Comparison of ENCODE assay signal across 27 cellular contexts in the genomic region with DNA sequence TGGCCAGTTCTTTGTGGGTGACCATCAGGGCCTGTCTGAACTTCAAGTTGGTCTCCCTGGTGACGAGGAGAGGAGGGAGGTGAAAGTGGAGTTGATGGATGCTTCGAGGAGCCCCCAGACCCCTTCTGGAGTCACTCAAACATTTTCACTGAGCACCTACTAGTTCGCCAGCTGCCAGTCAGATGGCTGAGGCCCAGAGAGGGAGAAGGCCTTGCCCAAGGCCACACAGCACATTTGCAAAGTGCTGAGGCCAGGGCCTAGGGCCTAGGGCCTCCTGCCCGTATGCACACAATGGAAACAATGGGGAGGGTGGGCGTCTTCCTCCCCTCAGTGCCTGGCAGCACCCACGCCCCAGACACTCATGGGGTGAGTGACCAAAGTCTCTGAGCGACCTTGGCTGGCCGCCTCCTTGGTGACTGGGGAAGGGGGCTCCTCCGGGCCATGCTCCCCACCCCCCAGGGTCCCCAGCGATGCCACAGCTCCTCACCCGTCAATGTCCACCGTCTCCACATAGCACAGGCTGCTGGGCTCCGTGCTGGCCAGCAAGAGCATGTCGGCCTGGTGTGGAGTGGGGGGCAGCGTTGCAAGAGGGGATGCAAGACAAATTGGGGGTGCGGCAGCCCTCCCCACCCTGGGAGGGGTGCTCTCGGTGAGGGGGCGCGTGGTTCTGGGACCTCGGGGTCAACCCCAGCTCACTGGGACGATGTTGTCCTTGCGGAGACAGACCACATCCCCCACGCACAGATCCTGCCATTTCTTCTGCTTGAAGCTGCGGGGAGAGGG. TPM values are rescaled to one million over a fixed set of nuclear protein-coding genes. Genes with fewer than 3 reads are reported as not detected.
DNase-seq lines count a peak whose midpoint lies in the region; ATAC-seq, FAIRE-seq and TF ChIP-seq lines count a peak whose summit lies in the region.
"Had no signal": no experiment of that assay in that cellular context is flagged by ENCODE, and none has a peak within 500 bp of the region (broad histone marks: within the 10 kb centered on the region; RNA-seq: fewer than 3 reads in every experiment).

No MANE protein-coding gene starts in this region.

- H3K4ac ChIP-seq in neuronal stem cell (ENCODE audit: low read length): no peak overlapping the region

- CTCF ChIA-PET in HepG2 (lab: Yijun Ruan, JAX; ENCODE audit: low intra/inter-chr PET ratio, low total read pairs): no interaction called here

- no peak overlapping the region for H4K8ac ChIP-seq in neuronal stem cell (ENCODE audit: low read depth, low read length)

- no peak overlapping the region for H3K27ac Mint-ChIP-seq in chondrocyte (ENCODE audit: unreplicated experiment)
- H3K27ac Mint-ChIP-seq: CD4-positive, alpha-beta T cell; CD8-positive, alpha-beta memory T cell; GM23338; H9; HFFc6 had no signal

- H3K4me1 Mint-ChIP-seq in chondrocyte (ENCODE audit: low read depth): no peaks in the 10 kb centered on the region
- H3K4me1 Mint-ChIP-seq: CD8-positive, alpha-beta memory T cell; GM23338 had no signal

- 92% methylated on average over 15 of the region's 24 CpGs for WGBS in HepG2 (ENCODE audit: low lambda C conversion rate)
- 87% methylated on average over 7 of the region's 24 CpGs for WGBS in right lobe of liver (ENCODE audit: insufficient coverage, low coverage, low lambda C conversion rate, missing lambda C conversion rate)
- no CpG with 5 or more reads among the region's 24 CpGs for WGBS in neuronal stem cell (ENCODE audit: extremely low coverage in 2 of 2, insufficient read length in 2 of 2, insufficient replicate concordance in 1 of 2), 2 donors

- H3K79me1 ChIP-seq in neuronal stem cell (ENCODE audit: low read depth, low read length): peaks cover 2% of the 10 kb centered on the region

- no peak for TF ChIP-seq RAD21 in HepG2 (CRISPR knock-in tag; IDR thresholded peaks at IDR 0.05)

- no peak for TF ChIP-seq POLR2A in HepG2 (IDR thresholded peaks at IDR 0.05; ENCODE audit: insufficient read depth in 1 of 2, low read depth in 2 of 2, low read length in 2 of 2)
- TF ChIP-seq POLR2A in right lobe of liver (IDR thresholded peaks at IDR 0.05): no peak

- in situ Hi-C loops in HepG2 (cut with HindIII; ENCODE audit: extremely low pct_ligation_motif_present, low pct_unique_long_range_greater_than_20kb): no loop called here

- no peaks in the 10 kb centered on the region for H3K27me3 Mint-ChIP-seq in chondrocyte (ENCODE audit: low read depth)
- H3K27me3 Mint-ChIP-seq: CD4-positive, alpha-beta T cell; CD8-positive, alpha-beta memory T cell had no signal

- no peak overlapping the region for H2AFZ ChIP-seq in HepG2 (ENCODE audit: low read length)
- no peak overlapping the region for H2AFZ ChIP-seq in neuronal stem cell (ENCODE audit: low read length)
- H2AFZ ChIP-seq: GM23338 had no signal

- no peak overlapping the region for H2BK12ac ChIP-seq in neuronal stem cell (ENCODE audit: low read length)

- DNase-seq in HepG2 (ENCODE audit: low spot score) (no peak), right lobe of liver (no peak), chondrocyte (ENCODE audit: low spot score) (peak; percentile 84), neuronal stem cell (ENCODE audit: low spot score) (no peak), inferior parietal cortex (ENCODE audit: extremely low spot score) (no peak)
- DNase-seq in activated T-cell treated with anti-CD3 and anti-CD28 coated beads, Interleukin-2, amount 50 U/mL, for 48 hours: no peak
- DNase-seq: 8988T; ACHN; AML-193; BE2C; CD4-positive, alpha-beta T cell; CD8-positive, alpha-beta memory T cell; DMS 273 treated with DMSO at 0.1 percent for 48 hours; DMS79; EL; GDM1; H9; HFFc6 had no signal

- peaks cover 2% of the 10 kb centered on the region for H3K36me3 Mint-ChIP-seq in chondrocyte (ENCODE audit: low read depth)
- H3K36me3 Mint-ChIP-seq: CD8-positive, alpha-beta memory T cell had no signal

- POLR2A ChIA-PET in HepG2 (lab: Yijun Ruan, JAX): no interaction called here

- no peak overlapping the region for H3K4me3 Mint-ChIP-seq in chondrocyte (ENCODE audit: unreplicated experiment)
- H3K4me3 Mint-ChIP-seq: CD14-positive monocyte; CD4-positive, alpha-beta T cell; CD8-positive, alpha-beta memory T cell; GM23338; H9; HFFc6 had no signal

- no peak overlapping the region for H4K91ac ChIP-seq in neuronal stem cell (ENCODE audit: low read depth, low read length, poor library complexity)

- no peak overlapping the region for H3K9ac ChIP-seq in HepG2 (ENCODE audit: insufficient read depth, low read depth, low read length)
- H3K9ac ChIP-seq in neuronal stem cell (ENCODE audit: low read depth, low read length, poor library complexity): peak overlapping the region; percentile 50
- H3K9ac ChIP-seq: BLaER1 treated with 17β-estradiol and CSF1 and Interleukin-3, amounts not matched to agents 10 nM and 100 nM had no signal

- no peaks in the 10 kb centered on the region for H3K79me2 ChIP-seq in HepG2 (ENCODE audit: insufficient read depth, low read length)

- TF ChIP-seq EP300 in HepG2 (IDR thresholded peaks at IDR 0.05; ENCODE audit: low read depth in 2 of 2, low read length in 2 of 2) (no peak), HepG2 (CRISPR knock-in tag; IDR thresholded peaks at IDR 0.05; ENCODE audit: borderline replicate concordance) (no peak)

- intact Hi-C loops in HepG2 (cut with micrococcal nuclease; ENCODE audit: unreplicated experiment): no loop called here
- intact Hi-C loops in right lobe of liver (cut with DNase I): no loop called here

- peak overlapping the region; percentile 92 for H2BK15ac ChIP-seq in neuronal stem cell (ENCODE audit: low read length)

- no peak overlapping the region for H2BK5ac ChIP-seq in neuronal stem cell (ENCODE audit: low read length)

- no TSS peak for BruUV-seq in HepG2 (replicated peaks; lab: Mats Ljungman, UMichigan)

- H3K27me3 ChIP-seq in HepG2 (ENCODE audit: control insufficient read depth in 1 of 2, insufficient read depth in 2 of 2, low read length in 2 of 2) (no peaks in the 10 kb centered on the region; a peak in 1 of 5 replicates), right lobe of liver (no peaks in the 10 kb centered on the region), neuronal stem cell (ENCODE audit: control insufficient read depth in 3 of 3, insufficient read depth in 3 of 3, low read depth in 1 of 3, low read length in 3 of 3) (peaks cover 0 to 1% (median 0%) of the 10 kb centered on the region in 3 experiments)
- H3K27me3 ChIP-seq: BE2C; BLaER1 treated with 17β-estradiol and CSF1 and Interleukin-3, amounts not matched to agents 10 nM and 100 nM had no signal

- H3K4me3 ChIP-seq in HepG2 (replicated peaks in 1 of 3; ENCODE audit: insufficient read depth in 1 of 3, low read depth in 2 of 3, low read length in 3 of 3) (no peak overlapping the region), right lobe of liver (no peak overlapping the region), neuronal stem cell (ENCODE audit: low read length in 2 of 2) (no peak overlapping the region)
- H3K4me3 ChIP-seq: A549; BLaER1 treated with 17β-estradiol and CSF1 and Interleukin-3, amounts not matched to agents 10 nM and 100 nM; GM12878; GM23338 had no signal

- peak overlapping the region; percentile 73 for H3K23ac ChIP-seq in neuronal stem cell (ENCODE audit: low read depth, low read length, poor library complexity)

- FAIRE-seq in HepG2 (lab: Jason Lieb, UNC): no peak
- FAIRE-seq: A549, D721Med, GM12878, GM19239 had no signal

- H2AK5ac ChIP-seq in neuronal stem cell (ENCODE audit: low read depth, low read length): peak overlapping the region; percentile 84

- H3K27ac ChIP-seq in HepG2 (ENCODE audit: extremely low read length, insufficient read depth, low read length): no peak overlapping the region
- H3K27ac ChIP-seq in right lobe of liver: no peak overlapping the region
- H3K27ac ChIP-seq in neuronal stem cell (replicated peaks; ENCODE audit: low read length): no peak overlapping the region
- H3K27ac ChIP-seq: A549; BLaER1 treated with 17β-estradiol and CSF1 and Interleukin-3, amounts not matched to agents 10 nM and 100 nM had no signal

- no peaks in the 10 kb centered on the region for H3K4me1 ChIP-seq in HepG2 (ENCODE audit: insufficient read depth, low read length)
- no peaks in the 10 kb centered on the region for H3K4me1 ChIP-seq in right lobe of liver
- H3K4me1 ChIP-seq in neuronal stem cell (ENCODE audit: control insufficient read depth in 2 of 2, insufficient read depth in 1 of 2, low read depth in 1 of 2, low read length in 2 of 2): peaks cover 0 to 3% of the 10 kb centered on the region in 2 donors
- H3K4me1 ChIP-seq: A549, BE2C had no signal

- H3K18ac ChIP-seq in neuronal stem cell (ENCODE audit: low read length): peak overlapping the region; percentile 85

- H3K9me3 ChIP-seq in HepG2 (ENCODE audit: low read length): no peaks in the 10 kb centered on the region
- H3K9me3 ChIP-seq in right lobe of liver: no peaks in the 10 kb centered on the region
- H3K9me3 ChIP-seq in neuronal stem cell (replicated peaks in 1 of 2; ENCODE audit: control insufficient read depth in 2 of 2, insufficient read depth in 1 of 2, low read depth in 1 of 2, low read length in 2 of 2): no peaks in the 10 kb centered on the region
- H3K9me3 ChIP-seq: A549; BE2C; BLaER1 treated with 17β-estradiol and CSF1 and Interleukin-3, amounts not matched to agents 10 nM and 100 nM had no signal

- peak overlapping the region; percentile 4 for H3K14ac ChIP-seq in neuronal stem cell (ENCODE audit: low read length)

- H2BK120ac ChIP-seq in neuronal stem cell (ENCODE audit: low read depth, low read length): no peak overlapping the region

- no peaks in the 10 kb centered on the region for H3K9me3 Mint-ChIP-seq in chondrocyte (ENCODE audit: low read depth)
- H3K9me3 Mint-ChIP-seq: CD14-positive monocyte; CD4-positive, alpha-beta T cell; CD8-positive, alpha-beta memory T cell; GM23338; H9; HFFc6 had no signal

- H3K4me2 ChIP-seq in HepG2 (ENCODE audit: low read depth, low read length) (no peak overlapping the region), neuronal stem cell (ENCODE audit: insufficient read depth, low read length, poor library complexity, severe bottlenecking) (no peak overlapping the region)
- H3K4me2 ChIP-seq: A549; BLaER1 treated with 17β-estradiol and CSF1 and Interleukin-3, amounts not matched to agents 10 nM and 100 nM; GM23338 had no signal

- ATAC-seq in HepG2 (no peak), right lobe of liver (no peak)
- ATAC-seq: A549, GM12878, GM23338, HCT116 had no signal

- TF ChIP-seq CTCF in HepG2 (CRISPR knock-in tag; IDR thresholded peaks at IDR 0.05) (no peak), right lobe of liver (IDR thresholded peaks at IDR 0.05) (no peak), chondrocyte (IDR thresholded peaks at IDR 0.05) (no peak)

- H4K20me1 ChIP-seq in HepG2 (ENCODE audit: insufficient read depth, low read length): no peaks in the 10 kb centered on the region

- H3K36me3 ChIP-seq in HepG2 (replicated peaks in 1 of 2; ENCODE audit: control insufficient read depth in 1 of 2, insufficient read depth in 2 of 2, low read length in 2 of 2): no peaks in the 10 kb centered on the region
- H3K36me3 ChIP-seq in right lobe of liver: no peaks in the 10 kb centered on the region
- H3K36me3 ChIP-seq in neuronal stem cell (replicated peaks in 1 of 2; ENCODE audit: control insufficient read depth in 2 of 2, insufficient read depth in 2 of 2, low read length in 2 of 2): no peaks in the 10 kb centered on the region
- H3K36me3 ChIP-seq: BE2C had no signal

RNA-seq across cellular contexts. Expression of gene ATP8B3, which starts 6.5 kb away (rescaled TPM):
- total RNA-seq in HepG2 (2016; rRNA removed; fragmentation: Illumina TruSeq; extraction: Trizol) (1.8 and 2.6 TPM in 2 replicates), right lobe of liver (1 to 10 TPM in 5 of 6 experiments, under 1 TPM in 1; 0.86 to 5.7 (median 3.1) TPM), chondrocyte (1.9 to 6.0 TPM (median 5.7 TPM) in 3 replicates)
- total RNA-seq in HepG2 (2016; cell fraction: cytosol; rRNA removed; fragmentation: Illumina TruSeq; extraction: Trizol; ENCODE audit: low read depth): 0.35 and 0.40 TPM in 2 replicates
- total RNA-seq in HepG2 (2016; cell fraction: insoluble cytoplasmic fraction; rRNA removed; fragmentation: Illumina TruSeq; extraction: Trizol): 1.8 and 2.6 TPM in 2 replicates
- total RNA-seq in HepG2 (2016; cell fraction: membrane; rRNA removed; fragmentation: Illumina TruSeq; extraction: Trizol): 1.2 and 1.7 TPM in 2 replicates
- total RNA-seq in HepG2 (2016; cell fraction: nucleus; rRNA removed; fragmentation: Illumina TruSeq; extraction: Trizol): 1.9 and 3.5 TPM in 2 replicates
- 5.8 and 5.9 TPM in 2 replicates for polyA plus RNA-seq in HepG2 (2011; rRNA removed)
- polyA plus RNA-seq in HepG2 (2011; cell fraction: cytosol; rRNA removed): 3.8 and 4.8 TPM in 2 replicates
- polyA plus RNA-seq in HepG2 (2011; cell fraction: nucleus; rRNA removed): 10.6 and 12.8 TPM in 2 replicates
- 2.4 and 2.5 TPM in 2 replicates for polyA plus RNA-seq in HepG2 (2012)
- 0.36 and 0.59 TPM in 2 replicates for polyA plus RNA-seq in HepG2 (2016; cell fraction: cytosol; fragmentation: Illumina TruSeq; extraction: Trizol; ENCODE audit: low read depth)
- 1.1 and 2.2 TPM in 2 replicates for polyA plus RNA-seq in HepG2 (2016; cell fraction: insoluble cytoplasmic fraction; fragmentation: Illumina TruSeq; extraction: Trizol; ENCODE audit: low read depth)
- polyA plus RNA-seq in HepG2 (2016; cell fraction: membrane; fragmentation: Illumina TruSeq; extraction: Trizol; ENCODE audit: low read depth): 0.69 and 0.98 TPM in 2 replicates
- polyA plus RNA-seq in HepG2 (2016; cell fraction: nucleus; fragmentation: Illumina TruSeq; extraction: Trizol; ENCODE audit: insufficient read depth, low read depth): 9.6 and 11.4 TPM in 2 replicates
- polyA minus RNA-seq in HepG2 (2011; rRNA and poly(A)+ RNA removed; ENCODE audit: low replicate concordance): 10.3 and 16.8 TPM in 2 replicates
- 4.6 and 5.4 TPM in 2 replicates for polyA minus RNA-seq in HepG2 (2011; cell fraction: cytosol; rRNA and poly(A)+ RNA removed)
- polyA minus RNA-seq in HepG2 (2011; cell fraction: nucleus; rRNA and poly(A)+ RNA removed): 2.7 and 3.0 TPM in 2 replicates
- 0.79 TPM for polyA plus RNA-seq in neuronal stem cell (2013, experiment 1 of 2)
- polyA plus RNA-seq in neuronal stem cell (2013, experiment 2 of 2): 0.80 TPM

RNA-seq across cellular contexts. Expression of gene REXO1, which starts 42.7 kb away (rescaled TPM):
- total RNA-seq in HepG2 (2016; rRNA removed; fragmentation: Illumina TruSeq; extraction: Trizol): 3.0 and 5.0 TPM in 2 replicates
- 1.1 and 3.2 TPM in 2 replicates for total RNA-seq in HepG2 (2016; cell fraction: cytosol; rRNA removed; fragmentation: Illumina TruSeq; extraction: Trizol; ENCODE audit: low read depth)
- total RNA-seq in HepG2 (2016; cell fraction: insoluble cytoplasmic fraction; rRNA removed; fragmentation: Illumina TruSeq; extraction: Trizol): 4.1 and 5.2 TPM in 2 replicates
- 3.9 and 4.2 TPM in 2 replicates for total RNA-seq in HepG2 (2016; cell fraction: membrane; rRNA removed; fragmentation: Illumina TruSeq; extraction: Trizol)
- total RNA-seq in HepG2 (2016; cell fraction: nucleus; rRNA removed; fragmentation: Illumina TruSeq; extraction: Trizol): 6.0 and 7.6 TPM in 2 replicates
- 11.2 and 13.0 TPM in 2 replicates for polyA plus RNA-seq in HepG2 (2011; rRNA removed)
- polyA plus RNA-seq in HepG2 (2011; cell fraction: cytosol; rRNA removed): 8.7 and 9.8 TPM in 2 replicates
- 91.1 and 123 TPM in 2 replicates for polyA plus RNA-seq in HepG2 (2011; cell fraction: nucleus; rRNA removed)
- 13.8 and 15.4 TPM in 2 replicates for polyA plus RNA-seq in HepG2 (2012)
- polyA plus RNA-seq in HepG2 (2016; cell fraction: cytosol; fragmentation: Illumina TruSeq; extraction: Trizol; ENCODE audit: low read depth): 1.7 and 1.8 TPM in 2 replicates
- 7.3 and 10.0 TPM in 2 replicates for polyA plus RNA-seq in HepG2 (2016; cell fraction: insoluble cytoplasmic fraction; fragmentation: Illumina TruSeq; extraction: Trizol; ENCODE audit: low read depth)
- 5.1 and 5.3 TPM in 2 replicates for polyA plus RNA-seq in HepG2 (2016; cell fraction: membrane; fragmentation: Illumina TruSeq; extraction: Trizol; ENCODE audit: low read depth)
- polyA plus RNA-seq in HepG2 (2016; cell fraction: nucleus; fragmentation: Illumina TruSeq; extraction: Trizol; ENCODE audit: insufficient read depth, low read depth): 39.5 and 44.1 TPM in 2 replicates
- polyA minus RNA-seq in HepG2 (2011; rRNA and poly(A)+ RNA removed; ENCODE audit: low replicate concordance): 16.3 and 19.1 TPM in 2 replicates
- 5.5 and 7.7 TPM in 2 replicates for polyA minus RNA-seq in HepG2 (2011; cell fraction: cytosol; rRNA and poly(A)+ RNA removed)
- polyA minus RNA-seq in HepG2 (2011; cell fraction: nucleus; rRNA and poly(A)+ RNA removed): 9.3 and 10.8 TPM in 2 replicates
- 10 to 100 TPM in 4 of 6 experiments, 1 to 10 TPM in 2; 8.0 to 17.7 (median 12.6) TPM for total RNA-seq in right lobe of liver
- 22.2 to 24.9 TPM (median 24.9 TPM) in 3 replicates for total RNA-seq in chondrocyte
- 15.0 TPM for polyA plus RNA-seq in neuronal stem cell (2013, experiment 1 of 2)
- polyA plus RNA-seq in neuronal stem cell (2013, experiment 2 of 2): 16.5 TPM

RNA-seq across cellular contexts. Expression of gene ONECUT3, which starts 52.3 kb away (rescaled TPM):
- total RNA-seq in HepG2 (2016; rRNA removed; fragmentation: Illumina TruSeq; extraction: Trizol): not detected in 2 replicates
- total RNA-seq in HepG2 (2016; cell fraction: cytosol; rRNA removed; fragmentation: Illumina TruSeq; extraction: Trizol; ENCODE audit: low read depth): not detected in 2 replicates
- not detected in 2 replicates for total RNA-seq in HepG2 (2016; cell fraction: insoluble cytoplasmic fraction; rRNA removed; fragmentation: Illumina TruSeq; extraction: Trizol)
- total RNA-seq in HepG2 (2016; cell fraction: membrane; rRNA removed; fragmentation: Illumina TruSeq; extraction: Trizol): not detected in 2 replicates
- not detected in 2 replicates for total RNA-seq in HepG2 (2016; cell fraction: nucleus; rRNA removed; fragmentation: Illumina TruSeq; extraction: Trizol)
- under 0.01 and 0.01 TPM in 2 replicates for polyA plus RNA-seq in HepG2 (2011; rRNA removed)
- 0.01 TPM in 1 of 2 replicates, not detected in the other for polyA plus RNA-seq in HepG2 (2011; cell fraction: cytosol; rRNA removed)
- polyA plus RNA-seq in HepG2 (2011; cell fraction: nucleus; rRNA removed): 0.03 TPM in 1 of 2 replicates, not detected in the other
- polyA plus RNA-seq in HepG2 (2012): not detected in 2 replicates
- not detected in 2 replicates for polyA plus RNA-seq in HepG2 (2016; cell fraction: cytosol; fragmentation: Illumina TruSeq; extraction: Trizol; ENCODE audit: low read depth)
- 0.02 TPM in 1 of 2 replicates, not detected in the other for polyA plus RNA-seq in HepG2 (2016; cell fraction: insoluble cytoplasmic fraction; fragmentation: Illumina TruSeq; extraction: Trizol; ENCODE audit: low read depth)
- not detected in 2 replicates for polyA plus RNA-seq in HepG2 (2016; cell fraction: membrane; fragmentation: Illumina TruSeq; extraction: Trizol; ENCODE audit: low read depth)
- polyA plus RNA-seq in HepG2 (2016; cell fraction: nucleus; fragmentation: Illumina TruSeq; extraction: Trizol; ENCODE audit: insufficient read depth, low read depth): not detected in 2 replicates
- polyA minus RNA-seq in HepG2 (2011; rRNA and poly(A)+ RNA removed; ENCODE audit: low replicate concordance): not detected in 2 replicates
- not detected in 2 replicates for polyA minus RNA-seq in HepG2 (2011; cell fraction: cytosol; rRNA and poly(A)+ RNA removed)
- polyA minus RNA-seq in HepG2 (2011; cell fraction: nucleus; rRNA and poly(A)+ RNA removed): not detected in 2 replicates
- total RNA-seq in right lobe of liver: not detected
- total RNA-seq in chondrocyte: not detected in 3 replicates
- polyA plus RNA-seq in neuronal stem cell (2013, experiment 1 of 2): 0.03 TPM
- 0.01 TPM for polyA plus RNA-seq in neuronal stem cell (2013, experiment 2 of 2)
- total RNA-seq: CD4-positive, alpha-beta T cell; CD8-positive, alpha-beta memory T cell; GM12878; GM23338; H4; HFFc6 had no signal
- polyA plus RNA-seq: CD14-positive monocyte; CD8-positive, alpha-beta memory T cell; GM12878; GM23338 had no signal

RNA-seq across cellular contexts. Expression of gene KLF16, which starts 57.8 kb away (rescaled TPM):
- total RNA-seq in HepG2 (2016; rRNA removed; fragmentation: Illumina TruSeq; extraction: Trizol) (6.2 and 6.7 TPM in 2 replicates), right lobe of liver (10 to 100 TPM in 5 of 6 experiments, 1 to 10 TPM in 1; 9.9 to 23.6 (median 10.8) TPM), chondrocyte (25.0 to 38.9 TPM (median 38.9 TPM) in 3 replicates)
- total RNA-seq in HepG2 (2016; cell fraction: cytosol; rRNA removed; fragmentation: Illumina TruSeq; extraction: Trizol; ENCODE audit: low read depth): 2.1 and 2.2 TPM in 2 replicates
- total RNA-seq in HepG2 (2016; cell fraction: insoluble cytoplasmic fraction; rRNA removed; fragmentation: Illumina TruSeq; extraction: Trizol): 5.5 and 5.9 TPM in 2 replicates
- total RNA-seq in HepG2 (2016; cell fraction: membrane; rRNA removed; fragmentation: Illumina TruSeq; extraction: Trizol): 8.3 and 8.9 TPM in 2 replicates
- total RNA-seq in HepG2 (2016; cell fraction: nucleus; rRNA removed; fragmentation: Illumina TruSeq; extraction: Trizol): 4.0 and 4.8 TPM in 2 replicates
- 3.5 and 4.7 TPM in 2 replicates for polyA plus RNA-seq in HepG2 (2011; rRNA removed)
- 3.7 and 7.0 TPM in 2 replicates for polyA plus RNA-seq in HepG2 (2011; cell fraction: cytosol; rRNA removed)
- polyA plus RNA-seq in HepG2 (2011; cell fraction: nucleus; rRNA removed): 16.7 and 31.9 TPM in 2 replicates
- 8.3 and 9.4 TPM in 2 replicates for polyA plus RNA-seq in HepG2 (2012)
- polyA plus RNA-seq in HepG2 (2016; cell fraction: cytosol; fragmentation: Illumina TruSeq; extraction: Trizol; ENCODE audit: low read depth): 3.2 and 3.4 TPM in 2 replicates
- polyA plus RNA-seq in HepG2 (2016; cell fraction: insoluble cytoplasmic fraction; fragmentation: Illumina TruSeq; extraction: Trizol; ENCODE audit: low read depth): 12.0 and 14.3 TPM in 2 replicates
- polyA plus RNA-seq in HepG2 (2016; cell fraction: membrane; fragmentation: Illumina TruSeq; extraction: Trizol; ENCODE audit: low read depth): 8.9 and 9.3 TPM in 2 replicates
- polyA plus RNA-seq in HepG2 (2016; cell fraction: nucleus; fragmentation: Illumina TruSeq; extraction: Trizol; ENCODE audit: insufficient read depth, low read depth): 11.4 and 12.0 TPM in 2 replicates
- polyA minus RNA-seq in HepG2 (2011; rRNA and poly(A)+ RNA removed; ENCODE audit: low replicate concordance): 3.1 and 9.7 TPM in 2 replicates
- 8.9 and 15.3 TPM in 2 replicates for polyA minus RNA-seq in HepG2 (2011; cell fraction: cytosol; rRNA and poly(A)+ RNA removed)
- 2.1 and 2.2 TPM in 2 replicates for polyA minus RNA-seq in HepG2 (2011; cell fraction: nucleus; rRNA and poly(A)+ RNA removed)
- 12.8 TPM for polyA plus RNA-seq in neuronal stem cell (2013, experiment 1 of 2)
- 12.5 TPM for polyA plus RNA-seq in neuronal stem cell (2013, experiment 2 of 2)
